ENCODE assay signal across 8 cellular contexts in the genomic region with DNA sequence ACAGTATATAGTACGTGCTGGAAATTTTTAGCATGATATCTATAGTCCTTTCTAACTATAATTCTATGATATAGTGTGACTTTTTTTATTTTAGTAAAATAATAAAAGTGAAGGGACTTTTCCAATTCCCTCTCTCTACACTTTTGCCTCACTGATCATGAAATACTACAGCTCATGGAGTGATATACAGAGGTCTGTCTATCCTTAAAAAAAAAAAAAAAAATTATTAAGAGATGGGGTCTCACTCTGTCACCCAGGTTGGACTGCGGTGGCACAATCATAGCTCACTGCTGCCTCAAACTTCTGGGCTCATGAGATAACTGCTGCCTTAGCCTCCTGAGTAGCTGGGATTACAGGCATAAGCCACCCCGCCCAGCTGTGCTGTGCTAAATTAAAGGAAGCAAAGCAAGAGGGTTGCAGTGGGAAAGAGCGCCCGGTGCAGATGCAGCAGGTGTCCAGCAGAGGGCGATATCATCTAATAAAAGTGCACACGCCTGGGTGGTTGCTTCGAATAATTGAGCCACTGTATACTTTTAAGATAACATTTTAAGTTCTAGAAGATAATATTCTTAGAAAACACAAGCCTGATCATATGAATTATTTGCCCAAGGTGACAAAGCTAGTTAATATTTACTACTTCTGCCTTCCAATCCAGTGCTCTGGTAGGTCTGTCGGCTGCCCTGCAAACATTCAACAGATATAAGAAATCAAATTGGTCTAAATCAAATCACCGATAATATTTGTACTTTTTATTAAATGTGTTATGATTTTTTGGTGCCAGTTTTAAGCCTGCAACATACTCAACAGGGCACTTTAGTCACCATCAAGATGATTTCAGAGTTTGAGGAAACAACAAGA.
A peak's percentile ranks its signal among the peaks of the same experiment; 100 is the strongest.
DNase-seq lines count a peak whose midpoint lies in the region; ATAC-seq and TF ChIP-seq lines count a peak whose summit lies in the region.

No MANE protein-coding gene starts in this region.

- no peaks in the 10 kb centered on the region for H3K36me3 ChIP-seq in cardiac muscle cell

- H3K27ac Mint-ChIP-seq in activated naive CD4-positive, alpha-beta T cell treated with anti-CD3 and anti-CD28 coated beads, Interleukin-2, amount 50 U/mL, for 72 hours = no peak overlapping the region

- H3K4me1 ChIP-seq in cardiac muscle cell (ENCODE audit: low read depth) = no peaks in the 10 kb centered on the region

- peak; percentile 73 for DNase-seq in EH (ENCODE audit: low read depth)
- DNase-seq in SK-N-DZ (ENCODE audit: low spot score) = peak; percentile 71
- peak in 1 of 2 donors; percentile 65 for DNase-seq in activated naive CD4-positive, alpha-beta T cell treated with anti-CD3 and anti-CD28 coated beads, Interleukin-2, amount 50 U/mL, for 72 hours (ENCODE audit: low spot score in 2 of 2)
- DNase-seq in cardiac muscle cell (ENCODE audit: low read depth in 1 of 2, low spot score in 1 of 2) = peak; percentile 73 to 81
- DNase-seq in putamen (ENCODE audit: low spot score) = peak; percentile 35

- no peaks in the 10 kb centered on the region for H3K9me3 ChIP-seq in cardiac muscle cell (ENCODE audit: low read depth)

- no peaks in the 10 kb centered on the region for H3K36me3 Mint-ChIP-seq in activated naive CD4-positive, alpha-beta T cell treated with anti-CD3 and anti-CD28 coated beads, Interleukin-2, amount 50 U/mL, for 72 hours

- no peak overlapping the region for H3K4me3 ChIP-seq in cardiac muscle cell

- no peaks in the 10 kb centered on the region for H3K27me3 ChIP-seq in cardiac muscle cell

- no peaks in the 10 kb centered on the region for H3K9me3 Mint-ChIP-seq in activated naive CD4-positive, alpha-beta T cell treated with anti-CD3 and anti-CD28 coated beads, Interleukin-2, amount 50 U/mL, for 72 hours

- TF ChIP-seq CTCF in LNCAP (IDR thresholded peaks at IDR 0.05) (peak; percentile 89), cardiac muscle cell (IDR thresholded peaks at IDR 0.05; ENCODE audit: low read depth, low read length) (peak; percentile 89)

- no peak overlapping the region for H3K27ac ChIP-seq in cardiac muscle cell

- peak; percentile 86 for ATAC-seq in GM21737 (IDR thresholded peaks at IDR 0.05; ENCODE audit: unreplicated experiment)
- ATAC-seq in activated naive CD4-positive, alpha-beta T cell treated with anti-CD3 and anti-CD28 coated beads, Interleukin-2, amount 50 U/mL, for 72 hours = peak; percentile 67 to 77
- ATAC-seq in HG02840 (IDR thresholded peaks at IDR 0.05; ENCODE audit: low FRiP score, unreplicated experiment) = no peak
